Comparison of ENCODE assay signal across 8 cellular contexts in genomic region chr7:29113384-29114102, GRCh38. TPM values are rescaled to one million over a fixed set of nuclear protein-coding genes. Genes with fewer than 3 reads are reported as not detected.
A peak's percentile ranks its signal among the peaks of the same experiment; 100 is the strongest.
DNase-seq lines count a peak whose midpoint lies in the region; ATAC-seq, FAIRE-seq and TF ChIP-seq lines count a peak whose summit lies in the region.

No MANE protein-coding gene starts in this region.

- ATAC-seq in GM12878 (peak; percentile 50), HG03460 (IDR thresholded peaks at IDR 0.05; ENCODE audit: unreplicated experiment) (no peak)

- no peak overlapping the region for H3K4me2 ChIP-seq in GM12878 (ENCODE audit: control insufficient read depth, insufficient read depth)

- no peak for TF ChIP-seq POLR2A in GM12878 (IDR thresholded peaks at IDR 0.05; ENCODE audit: low read depth, low read length)

- no peaks in the 10 kb centered on the region for H4K20me1 ChIP-seq in GM12878 (ENCODE audit: control insufficient read depth, insufficient read depth)

- BruUV-seq in GM12878 (replicated peaks; lab: Mats Ljungman, UMichigan) = no TSS peak

- POLR2A ChIA-PET in GM12878 (lab: Charles Lee) = no interaction called here

- no peaks in the 10 kb centered on the region for H3K9me3 ChIP-seq in MG63
- H3K9me3 ChIP-seq in GM12878 (replicated peaks; ENCODE audit: control insufficient read depth, insufficient read depth, low read length) = no peaks in the 10 kb centered on the region

- CTCF ChIA-PET in GM12878 (lab: Yijun Ruan, JAX) = interaction anchor here (0.6 to 3.3 kb wide), 6 partner anchors 10 to 295 kb away, joined by 3 to 11 read pairs (median 6); no protein-coding TSS in a partner anchor

- DNase-seq in NCI-H2227 (lab: John Stamatoyannopoulos, UW; ENCODE audit: unreplicated experiment) (peak; percentile 6), NCI-H2227 treated with DMSO at 0.1 percent for 48 hours (lab: John Stamatoyannopoulos, UW) (no peak), MG63 (peak; percentile 16), GM12878 (ENCODE audit: low read depth, low spot score) (no peak), medulla oblongata (ENCODE audit: extremely low spot score) (peak; percentile 63), cerebellum (ENCODE audit: low spot score) (no peak), HuH-7.5 (ENCODE audit: low spot score) (no peak)

- H3K4me3 ChIP-seq in MG63 = no peak overlapping the region
- H3K4me3 ChIP-seq in GM12878 = no peak overlapping the region

- peak; percentile 16; the same call in 1 of the 2 replicates for TF ChIP-seq RAD21 in GM12878 (IDR thresholded peaks at IDR 0.05; ENCODE audit: insufficient read depth, low read depth, low read length)

- no peak overlapping the region for H3K27ac ChIP-seq in GM12878 (ENCODE audit: control insufficient read depth, insufficient read depth)

- 10% methylated on average over 5 of the region's 5 CpGs for WGBS in GM12878 (ENCODE audit: insufficient coverage, insufficient replicate concordance, low lambda C conversion rate, missing lambda C conversion rate)

- SMC1A ChIA-PET in GM12878 (lab: Charles Lee; ENCODE audit: uncharacterized antibody, unreplicated experiment) = interaction anchor here (1.0 to 1.3 kb wide), 4 partner anchors 14 to 295 kb away, joined by 3 to 5 read pairs (median 3); no protein-coding TSS in a partner anchor

- no peak overlapping the region for H2AFZ ChIP-seq in GM12878 (ENCODE audit: control insufficient read depth, low read depth, low read length)

- peak in 2 of 3 experiments; percentile 27 to 35; a peak in 2 of 6 replicates for TF ChIP-seq CTCF in GM12878 (IDR thresholded peaks at IDR 0.05 in 2 of 3, conservative IDR thresholded peaks at IDR 0.05 in 1 of 3; ENCODE audit: control insufficient read depth in 2 of 3, extremely low read depth in 1 of 3, insufficient read depth in 1 of 3, low read depth in 3 of 3, low read length in 3 of 3)

- no peaks in the 10 kb centered on the region for H3K4me1 ChIP-seq in GM12878 (ENCODE audit: control insufficient read depth, insufficient read depth, low read length)

- no peak for TF ChIP-seq EP300 in GM12878 (IDR thresholded peaks at IDR 0.05; ENCODE audit: borderline replicate concordance in 1 of 2, control insufficient read depth in 1 of 2, low read depth in 2 of 2, low read length in 2 of 2)

- no peaks in the 10 kb centered on the region for H3K79me2 ChIP-seq in GM12878 (ENCODE audit: control insufficient read depth, insufficient read depth, low read length)

- intact Hi-C loops in GM12878 (cut with micrococcal nuclease; ENCODE audit: unreplicated experiment) = loop anchor here (2.0 to 5.0 kb wide), 2 partner anchors 229 to 295 kb away; no protein-coding TSS in a partner anchor

- H3K36me3 ChIP-seq in MG63 (no peaks in the 10 kb centered on the region), GM12878 (ENCODE audit: control insufficient read depth in 2 of 2, insufficient read depth in 2 of 2, low read length in 1 of 2) (no peaks in the 10 kb centered on the region)

- H3K27me3 ChIP-seq in MG63 = no peaks in the 10 kb centered on the region; the same call in 1 of the 2 replicates
- peaks cover 1 to 3% of the 10 kb centered on the region in 2 experiments; a peak in 2 of 4 replicates for H3K27me3 ChIP-seq in GM12878 (replicated peaks in 1 of 2; ENCODE audit: control insufficient read depth in 2 of 2, insufficient read depth in 2 of 2, low read length in 1 of 2)

- RAD21 ChIA-PET in GM12878 (lab: Charles Lee; ENCODE audit: unreplicated experiment) = interaction anchor here (1.0 kb wide), 1 partner anchor 295 kb away, joined by 4 read pairs; no protein-coding TSS in a partner anchor

- no peak overlapping the region for H3K9ac ChIP-seq in GM12878 (ENCODE audit: control insufficient read depth, insufficient read depth, low read length)

- in situ Hi-C loops in GM12878 (cut with MboI) = no loop called here

- FAIRE-seq in GM12878 (lab: Jason Lieb, UNC) = peak; percentile 71

TF ChIP-seq in GM12878, 131 proteins besides CTCF, POLR2A, EP300 and RAD21:
- TF ChIP-seq ATF3 (IDR thresholded peaks at IDR 0.05; ENCODE audit: borderline replicate concordance, extremely low read depth, low read depth, low read length) (no peak), BRCA1 (IDR thresholded peaks at IDR 0.05; ENCODE audit: low read depth, low read length) (no peak), HDAC6 (IDR thresholded peaks at IDR 0.05; ENCODE audit: unreplicated experiment) (no peak), CBX3 (IDR thresholded peaks at IDR 0.05; ENCODE audit: borderline replicate concordance, low read depth) (no peak), MYB (IDR thresholded peaks at IDR 0.05; ENCODE audit: borderline replicate concordance, low read depth, low read length) (no peak), SMC3 (IDR thresholded peaks at IDR 0.05; ENCODE audit: borderline replicate concordance, low read length) (peak; percentile 18; the same call in 1 of the 2 replicates), STAT3 (IDR thresholded peaks at IDR 0.05; ENCODE audit: low read depth, low read length) (no peak), TAF1 (IDR thresholded peaks at IDR 0.05; ENCODE audit: borderline replicate concordance, low read depth, low read length) (no peak)

RNA-seq across cellular contexts. Expression of gene CPVL, which starts 32.8 kb away (rescaled TPM):
- 7.0 and 8.9 TPM in 2 replicates for total RNA-seq in MG63 (2014; rRNA removed; shearing (Covaris generic); ENCODE audit: low replicate concordance)
- total RNA-seq in GM12878 (2013; cell fraction: nucleolus; rRNA removed) = not detected in 2 replicates
- total RNA-seq in GM12878 (2014; rRNA removed) = not detected in 2 replicates
- total RNA-seq in GM12878 (2014; rRNA removed; fragmentation: Illumina TruSeq; extraction: Trizol) = not detected in 2 replicates
- 0.59 TPM in 1 of 2 replicates, not detected in the other for total RNA-seq in GM12878 (2021)
- not detected for polyA plus RNA-seq in GM12878 (2011; ENCODE audit: low read depth)
- 0.13 TPM in 1 of 2 replicates, not detected in the other for polyA plus RNA-seq in GM12878 (2011; rRNA removed)
- polyA plus RNA-seq in GM12878 (2011; cell fraction: cytosol; rRNA removed) = not detected in 2 replicates
- polyA plus RNA-seq in GM12878 (2011; cell fraction: nucleus; rRNA removed) = not detected in 2 replicates
- not detected in 2 replicates for polyA plus RNA-seq in GM12878 (2012)
- polyA plus RNA-seq in GM12878 (2014; fragmentation: Illumina TruSeq; extraction: Trizol) = not detected in 2 replicates
- polyA plus RNA-seq in GM12878 (2014; fragmentation: Nextera tagmentation; extraction: Ambion mirVana) = not detected
- polyA plus RNA-seq in GM12878 (2014; rRNA removed) = not detected in 2 replicates
- polyA plus RNA-seq in GM12878 (2016; fragmentation: Nextera tagmentation; extraction: Ambion mirVana) = not detected
- polyA minus RNA-seq in GM12878 (2011; rRNA and poly(A)+ RNA removed) = not detected in 2 replicates
- polyA minus RNA-seq in GM12878 (2011; cell fraction: cytosol; rRNA and poly(A)+ RNA removed) = not detected in 2 replicates
- polyA minus RNA-seq in GM12878 (2011; cell fraction: nucleus; rRNA and poly(A)+ RNA removed) = 0.12 TPM in 1 of 2 replicates, not detected in the other
- total RNA-seq in cerebellum = 7.8 TPM

Comparison
In these comparisons a context has a peak if more than half of its experiments do, and no peak if none do; other contexts are left out.
1. DNase-seq: peak in NCI-H2227 (single experiment), MG63 (single experiment) and medulla oblongata (single experiment); none in NCI-H2227 treated with DMSO at 0.1 percent for 48 hours (single experiment), GM12878 (single experiment), cerebellum (single experiment) and HuH-7.5 (single experiment).